9 cellular contexts compared by ENCODE assay signal in genomic region chr9:136132500-136133050, GRCh38. TPM values are rescaled to one million over a fixed set of nuclear protein-coding genes. Genes with fewer than 3 reads are reported as not detected.
DNase-seq lines count a peak whose midpoint lies in the region; ATAC-seq and TF ChIP-seq lines count a peak whose summit lies in the region.
"Had no signal": no experiment of that assay in that cellular context is flagged by ENCODE, and none has a peak within 500 bp of the region (broad histone marks: within the 10 kb centered on the region; RNA-seq: fewer than 3 reads in every experiment).

No MANE protein-coding gene starts in this region.

- no peak for TF ChIP-seq CTCF in ascending aorta (IDR thresholded peaks at IDR 0.05)
- peak; percentile 6 for TF ChIP-seq CTCF in retinal pigment epithelial cell (conservative IDR thresholded peaks at IDR 0.05; ENCODE audit: low read depth, low read length)

- H3K9me3 ChIP-seq in ES-I3 (ENCODE audit: control insufficient read depth, insufficient read depth, low read length) (no peaks in the 10 kb centered on the region), ascending aorta (no peaks in the 10 kb centered on the region)

- H3K27me3 ChIP-seq in ascending aorta = peaks cover 18% of the 10 kb centered on the region

- H3K27ac ChIP-seq in ascending aorta = no peak overlapping the region

- intact Hi-C loops in ascending aorta (cut with DNase I) = no loop called here
- intact Hi-C loops in left ventricle myocardium superior (cut with micrococcal nuclease) = no loop called here

- peak; percentile 43 for ATAC-seq in left ventricle myocardium superior

- H3K4me1 ChIP-seq in ES-I3 (ENCODE audit: insufficient read depth, low read length) = no peaks in the 10 kb centered on the region; the same call in 1 of the 2 replicates
- H3K4me1 ChIP-seq in ascending aorta = peaks cover 4% of the 10 kb centered on the region in 2 donors

- no peak for DNase-seq in ascending aorta (ENCODE audit: low spot score in 2 of 2)
- DNase-seq in left ventricle myocardium superior = no peak
- DNase-seq in retinal pigment epithelial cell (ENCODE audit: low read depth) = no peak
- DNase-seq in germinal center (ENCODE audit: low spot score) = no peak
- no peak for DNase-seq in NCI-H2171 treated with DMSO at 0.1 percent for 48 hours (lab: John Stamatoyannopoulos, UW)
- no peak for DNase-seq in DMS 273 (lab: John Stamatoyannopoulos, UW; ENCODE audit: unreplicated experiment)
- no peak for DNase-seq in cerebellum (ENCODE audit: low spot score)
- DNase-seq: NCI-H1048 had no signal

- peak overlapping the region; percentile 50 to 54 for H3K4me3 ChIP-seq in ascending aorta
- H3K4me3 ChIP-seq in retinal pigment epithelial cell (ENCODE audit: low read length) = no peak overlapping the region

- no peaks in the 10 kb centered on the region for H3K36me3 ChIP-seq in ES-I3 (ENCODE audit: insufficient read depth, low read length)
- no peaks in the 10 kb centered on the region for H3K36me3 ChIP-seq in ascending aorta

- H3K9ac ChIP-seq in ES-I3 (ENCODE audit: low read depth, low read length) = peak overlapping the region; percentile 30; the same call in 1 of the 2 replicates

RNA-seq across cellular contexts. Expression of gene TMEM250, which starts 13.9 kb away (rescaled TPM):
- 80.3 TPM for total RNA-seq in ascending aorta
- total RNA-seq in left ventricle myocardium superior = 16.6 TPM
- total RNA-seq in cerebellum = 14.6 TPM

RNA-seq across cellular contexts. Expression of gene NACC2, which starts 37.5 kb away (rescaled TPM):
- total RNA-seq in ascending aorta = 72.2 TPM
- 39.1 TPM for total RNA-seq in left ventricle myocardium superior
- total RNA-seq in cerebellum = 6.8 TPM
